2 cellular contexts compared by ENCODE assay signal in the genomic region with DNA sequence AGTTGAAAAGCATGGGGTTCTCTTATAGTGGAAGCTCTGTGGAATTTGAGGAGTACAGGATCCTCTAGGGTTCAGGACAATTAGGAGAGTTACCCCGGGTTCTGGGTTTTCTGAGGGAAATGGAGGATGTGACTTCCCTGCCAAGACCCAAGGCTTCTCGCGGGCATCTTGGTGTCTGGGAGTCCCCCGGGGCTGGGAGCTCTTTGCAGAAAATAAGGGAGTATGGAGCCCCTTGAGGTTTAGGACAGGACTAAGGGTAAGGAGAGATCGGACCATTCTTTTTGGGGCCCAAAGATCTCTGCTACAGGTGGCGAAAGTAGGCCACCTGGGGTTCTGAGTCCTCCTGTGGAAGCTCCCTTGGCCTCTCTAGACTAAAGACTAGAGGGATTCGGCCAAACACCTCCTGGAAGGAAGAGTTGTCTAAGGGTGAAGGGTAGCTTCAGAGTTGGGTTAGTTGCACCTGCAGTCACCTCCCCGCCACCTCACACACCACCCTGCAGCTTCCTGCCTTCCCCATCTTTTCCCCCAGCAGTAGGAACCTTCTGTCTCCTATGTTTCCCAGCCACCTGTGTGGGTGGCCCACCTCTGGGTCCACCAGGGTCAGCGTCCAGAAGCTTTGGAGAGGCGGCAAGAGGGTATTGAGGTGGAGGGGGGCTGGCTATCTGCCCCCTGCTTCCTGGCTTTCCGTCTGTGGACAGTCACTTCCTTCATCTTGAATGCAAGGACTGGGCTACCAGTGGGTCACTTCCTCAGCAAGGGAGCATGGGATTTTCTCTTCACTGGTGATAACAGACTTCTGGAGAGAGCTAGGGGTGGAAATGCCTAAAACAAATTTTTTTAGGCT.
TF ChIP-seq lines count a peak whose summit lies in the region.

No MANE protein-coding gene starts in this region.

TF ChIP-seq in A549, 52 proteins besides CTCF, POLR2A, EP300 and RAD21:
- no peak for TF ChIP-seq NPAS2 (CRISPR knock-in tag; IDR thresholded peaks at IDR 0.05; ENCODE audit: borderline replicate concordance)
- no peak for TF ChIP-seq MAX (IDR thresholded peaks at IDR 0.05)
- TF ChIP-seq ESRRA (IDR thresholded peaks at IDR 0.05; ENCODE audit: borderline replicate concordance, low read length), result no peak
- no peak for TF ChIP-seq RNF2 (IDR thresholded peaks at IDR 0.05; ENCODE audit: borderline replicate concordance, low read depth)
- TF ChIP-seq MAZ (IDR thresholded peaks at IDR 0.05; ENCODE audit: borderline replicate concordance, low read depth, low read length), result no peak
- no peak for TF ChIP-seq CHD2 (IDR thresholded peaks at IDR 0.05; ENCODE audit: low read length, partially characterized antibody)
- no peak for TF ChIP-seq NFE2L2 (conservative IDR thresholded peaks at IDR 0.05; ENCODE audit: low read length)
- no peak for TF ChIP-seq BHLHE40 (IDR thresholded peaks at IDR 0.05; ENCODE audit: low read depth, low read length)
- no peak for TF ChIP-seq HEYL (CRISPR knock-in tag; IDR thresholded peaks at IDR 0.05)

TF ChIP-seq in K562, 482 proteins besides CTCF, POLR2A, EP300 and RAD21:
- no peak for TF ChIP-seq ZNF224 (CRISPR knock-in tag; IDR thresholded peaks at IDR 0.05)
- TF ChIP-seq SPI1 (IDR thresholded peaks at IDR 0.05; ENCODE audit: borderline replicate concordance, low read depth, low read length), result peak; percentile 18; the same call in 1 of the 2 replicates
